ENCODE assay signal across 35 cellular contexts in genomic region chr5:100616981-100617380, GRCh38.
DNase-seq lines count a peak whose midpoint lies in the region; ATAC-seq, FAIRE-seq and TF ChIP-seq lines count a peak whose summit lies in the region.
"Had no signal": no experiment of that assay in that cellular context is flagged by ENCODE, and none has a peak within 500 bp of the region (broad histone marks: within the 10 kb centered on the region; RNA-seq: fewer than 3 reads in every experiment).

No MANE protein-coding gene starts in this region.

- CTCF ChIA-PET in GM12878 (lab: Yijun Ruan, JAX), result no interaction called here

- H3K9ac ChIP-seq in GM12878 (ENCODE audit: control insufficient read depth, insufficient read depth, low read length), result no peak overlapping the region
- H3K9ac ChIP-seq in trophoblast cell (ENCODE audit: low read length), result no peak overlapping the region
- H3K9ac ChIP-seq: BLaER1; BLaER1 treated with 17β-estradiol and CSF1 and Interleukin-3, amounts not matched to agents 10 nM and 100 nM had no signal

- RAD21 ChIA-PET in GM12878 (lab: Charles Lee; ENCODE audit: unreplicated experiment), result no interaction called here

- H2AFZ ChIP-seq in GM12878 (ENCODE audit: control insufficient read depth, low read depth, low read length) (no peak overlapping the region), trophoblast cell (ENCODE audit: insufficient read depth, low read length, poor library complexity) (no peak overlapping the region)

- no peaks in the 10 kb centered on the region for H3K79me1 ChIP-seq in trophoblast cell (ENCODE audit: low read length)

- H3K27me3 Mint-ChIP-seq in stimulated activated naive CD8-positive, alpha-beta T cell treated with anti-CD3 and anti-CD28 coated beads, Interleukin-15, amount 100 ng/mL, for 72 hours, result peaks cover 17% of the 10 kb centered on the region

- H3K4me3 Mint-ChIP-seq in stimulated activated naive CD8-positive, alpha-beta T cell treated with anti-CD3 and anti-CD28 coated beads, Interleukin-15, amount 100 ng/mL, for 72 hours, result no peak overlapping the region
- H3K4me3 Mint-ChIP-seq: B cell; CD14-positive monocyte; CD4-positive, alpha-beta memory T cell; CD4-positive, alpha-beta T cell; CD4-positive, CD25-positive, alpha-beta regulatory T cell; CD8-positive, alpha-beta memory T cell; CD8-positive, alpha-beta T cell had no signal

- POLR2A ChIA-PET in GM12878 (lab: Charles Lee), result no interaction called here

- no peak overlapping the region for H3K23ac ChIP-seq in trophoblast cell (ENCODE audit: low read length)

- no TSS peak for BruUV-seq in GM12878 (replicated peaks; lab: Mats Ljungman, UMichigan)

- H3K4me1 ChIP-seq in GM12878 (ENCODE audit: control insufficient read depth, insufficient read depth, low read length) (no peaks in the 10 kb centered on the region), trophoblast cell (ENCODE audit: control insufficient read depth in 1 of 2, insufficient read depth in 2 of 2, low read length in 2 of 2) (no peaks in the 10 kb centered on the region)
- H3K4me1 ChIP-seq: A549; BE2C; BLaER1; BLaER1 treated with 17β-estradiol and CSF1 and Interleukin-3, amounts not matched to agents 10 nM and 100 nM; Caco-2 had no signal

- H3K9me3 Mint-ChIP-seq in stimulated activated naive CD8-positive, alpha-beta T cell treated with anti-CD3 and anti-CD28 coated beads, Interleukin-15, amount 100 ng/mL, for 72 hours, result no peaks in the 10 kb centered on the region
- H3K9me3 Mint-ChIP-seq: CD4-positive, alpha-beta memory T cell; CD4-positive, alpha-beta T cell; CD8-positive, alpha-beta memory T cell; CD8-positive, alpha-beta T cell had no signal

- no peaks in the 10 kb centered on the region for H3K4me1 Mint-ChIP-seq in stimulated activated naive CD8-positive, alpha-beta T cell treated with anti-CD3 and anti-CD28 coated beads, Interleukin-15, amount 100 ng/mL, for 72 hours
- H3K4me1 Mint-ChIP-seq: B cell; CD14-positive monocyte; CD4-positive, alpha-beta memory T cell; CD8-positive, alpha-beta memory T cell had no signal

- no peak overlapping the region for H3K4ac ChIP-seq in trophoblast cell (ENCODE audit: low read depth, low read length)

- TF ChIP-seq EP300 in GM12878 (IDR thresholded peaks at IDR 0.05; ENCODE audit: borderline replicate concordance in 1 of 2, control insufficient read depth in 1 of 2, low read depth in 2 of 2, low read length in 2 of 2), result no peak

- no peak for TF ChIP-seq POLR2A in GM12878 (IDR thresholded peaks at IDR 0.05; ENCODE audit: low read depth, low read length)

- WGBS in GM12878 (ENCODE audit: insufficient coverage, insufficient replicate concordance, low lambda C conversion rate, missing lambda C conversion rate), result 29% methylated on average over 3 of the region's 3 CpGs
- WGBS in trophoblast cell (ENCODE audit: extremely low coverage, insufficient coverage, insufficient read length), result no CpG with 5 or more reads among the region's 3 CpGs

- H3K27ac ChIP-seq in GM12878 (ENCODE audit: control insufficient read depth, insufficient read depth) (no peak overlapping the region), trophoblast cell (ENCODE audit: low read depth, low read length) (no peak overlapping the region)
- H3K27ac ChIP-seq: 22Rv1; A549; BLaER1; BLaER1 treated with 17β-estradiol and CSF1 and Interleukin-3, amounts not matched to agents 10 nM and 100 nM; C4-2B had no signal

- no peak overlapping the region for H3K4me2 ChIP-seq in GM12878 (ENCODE audit: control insufficient read depth, insufficient read depth)
- H3K4me2 ChIP-seq in trophoblast cell (ENCODE audit: low read length), result no peak overlapping the region
- H3K4me2 ChIP-seq: A549; BLaER1; BLaER1 treated with 17β-estradiol and CSF1 and Interleukin-3, amounts not matched to agents 10 nM and 100 nM had no signal

- no peak overlapping the region for H3K14ac ChIP-seq in trophoblast cell (ENCODE audit: low read length)

- no peak for TF ChIP-seq RAD21 in GM12878 (IDR thresholded peaks at IDR 0.05; ENCODE audit: insufficient read depth, low read depth, low read length)

- H2BK12ac ChIP-seq in trophoblast cell (ENCODE audit: low read length), result no peak overlapping the region

- H4K20me1 ChIP-seq in GM12878 (ENCODE audit: control insufficient read depth, insufficient read depth), result no peaks in the 10 kb centered on the region
- H4K20me1 ChIP-seq: BLaER1; BLaER1 treated with 17β-estradiol and CSF1 and Interleukin-3, amounts not matched to agents 10 nM and 100 nM had no signal

- in situ Hi-C loops in GM12878 (cut with MboI) (loop anchor here (25.0 kb wide), 1 partner anchor 770 kb away; no protein-coding TSS in a partner anchor), G401 (cut with HindIII; ENCODE audit: low sequenced_read_pairs) (no loop called here)

- H4K12ac ChIP-seq in trophoblast cell (ENCODE audit: low read depth, low read length), result no peak overlapping the region

- H3K79me2 ChIP-seq in GM12878 (ENCODE audit: control insufficient read depth, insufficient read depth, low read length), result no peaks in the 10 kb centered on the region
- no peaks in the 10 kb centered on the region for H3K79me2 ChIP-seq in trophoblast cell (ENCODE audit: control insufficient read depth, insufficient read depth, low read length, poor library complexity)

- H2AK5ac ChIP-seq in trophoblast cell (ENCODE audit: low read length), result no peak overlapping the region

- no peak overlapping the region for H4K8ac ChIP-seq in trophoblast cell (ENCODE audit: low read depth, low read length)

- H3K27ac Mint-ChIP-seq in stimulated activated naive CD8-positive, alpha-beta T cell treated with anti-CD3 and anti-CD28 coated beads, Interleukin-15, amount 100 ng/mL, for 72 hours, result no peak overlapping the region
- H3K27ac Mint-ChIP-seq: B cell; CD14-positive monocyte; CD4-positive, alpha-beta memory T cell; CD4-positive, alpha-beta T cell; CD4-positive, CD25-positive, alpha-beta regulatory T cell; CD8-positive, alpha-beta memory T cell; CD8-positive, alpha-beta T cell had no signal

- H3K36me3 ChIP-seq in GM12878 (ENCODE audit: control insufficient read depth in 2 of 2, insufficient read depth in 2 of 2, low read length in 1 of 2), result no peaks in the 10 kb centered on the region
- no peaks in the 10 kb centered on the region for H3K36me3 ChIP-seq in trophoblast cell (ENCODE audit: control insufficient read depth in 1 of 2, insufficient read depth in 2 of 2, low read length in 2 of 2)
- H3K36me3 ChIP-seq: BE2C; BLaER1; BLaER1 treated with 17β-estradiol and CSF1 and Interleukin-3, amounts not matched to agents 10 nM and 100 nM had no signal

- H3K9me3 ChIP-seq in GM12878 (replicated peaks; ENCODE audit: control insufficient read depth, insufficient read depth, low read length) (no peaks in the 10 kb centered on the region), trophoblast cell (ENCODE audit: insufficient read depth, low read depth, low read length) (no peaks in the 10 kb centered on the region)
- H3K9me3 ChIP-seq: A549; BE2C; BLaER1; BLaER1 treated with 17β-estradiol and CSF1 and Interleukin-3, amounts not matched to agents 10 nM and 100 nM had no signal

- DNase-seq in GM19239 (ENCODE audit: insufficient read length, low spot score), result no peak
- no peak for DNase-seq in GM12878 (ENCODE audit: low read depth, low spot score)
- peak; percentile 62 to 94 for DNase-seq in trophoblast cell
- no peak for DNase-seq in G401 (ENCODE audit: low spot score)
- DNase-seq in stimulated activated naive CD8-positive, alpha-beta T cell treated with anti-CD3 and anti-CD28 coated beads, Interleukin-15, amount 100 ng/mL, for 72 hours, result no peak
- no peak for DNase-seq in AG20443 (ENCODE audit: low spot score)
- DNase-seq: 8988T; ACHN; AML-193; BE2C; C1 segment of cervical spinal cord; Caco-2; Calu3; CD4-positive, alpha-beta memory T cell; CD4-positive, alpha-beta T cell; CD4-positive, CD25-positive, alpha-beta regulatory T cell; CD8-positive, alpha-beta memory T cell; CD8-positive, alpha-beta T cell; COR-L47; DMS 273 treated with DMSO at 0.1 percent for 48 hours; DMS153; DMS53; DMS79; DMS79 treated with DMSO at 0.1 percent for 48 hours; DND-41; EL had no signal

- H2BK5ac ChIP-seq in trophoblast cell (ENCODE audit: low read depth, low read length, poor library complexity), result no peak overlapping the region

- H4K91ac ChIP-seq in trophoblast cell (ENCODE audit: low read depth, low read length), result no peak overlapping the region

- FAIRE-seq in GM19239 (lab: Jason Lieb, UNC), result peak; percentile 18
- peak; percentile 7 for FAIRE-seq in GM12878 (lab: Jason Lieb, UNC)
- FAIRE-seq: A204.1, A549, D721Med had no signal

- SMC1A ChIA-PET in GM12878 (lab: Charles Lee; ENCODE audit: uncharacterized antibody, unreplicated experiment), result interaction anchor here (0.6 kb wide), 1 partner anchor 73 kb away, joined by 4 read pairs; no protein-coding TSS in a partner anchor

- H3K27me3 ChIP-seq in GM12878 (replicated peaks in 1 of 2; ENCODE audit: control insufficient read depth in 2 of 2, insufficient read depth in 2 of 2, low read length in 1 of 2), result no peaks in the 10 kb centered on the region
- no peaks in the 10 kb centered on the region for H3K27me3 ChIP-seq in trophoblast cell (ENCODE audit: insufficient read depth, low read length)
- H3K27me3 ChIP-seq: BE2C; BLaER1; BLaER1 treated with 17β-estradiol and CSF1 and Interleukin-3, amounts not matched to agents 10 nM and 100 nM had no signal

- H3K18ac ChIP-seq in trophoblast cell (ENCODE audit: low read length), result no peak overlapping the region

- TF ChIP-seq CTCF in GM12878 (IDR thresholded peaks at IDR 0.05 in 2 of 3, conservative IDR thresholded peaks at IDR 0.05 in 1 of 3; ENCODE audit: control insufficient read depth in 2 of 3, extremely low read depth in 1 of 3, insufficient read depth in 1 of 3, low read depth in 3 of 3, low read length in 3 of 3), result no peak

- H2BK120ac ChIP-seq in trophoblast cell (ENCODE audit: insufficient read depth, low read length, poor library complexity), result no peak overlapping the region

- H3K4me3 ChIP-seq in GM12878, result no peak overlapping the region
- no peak overlapping the region for H3K4me3 ChIP-seq in trophoblast cell (ENCODE audit: low read depth, low read length)
- H3K4me3 ChIP-seq: A549; BLaER1; BLaER1 treated with 17β-estradiol and CSF1 and Interleukin-3, amounts not matched to agents 10 nM and 100 nM had no signal

- intact Hi-C loops in GM12878 (cut with micrococcal nuclease; ENCODE audit: unreplicated experiment), result no loop called here

- no peak for ATAC-seq in GM12878
- no peak for ATAC-seq in stimulated activated naive CD8-positive, alpha-beta T cell treated with anti-CD3 and anti-CD28 coated beads, Interleukin-15, amount 100 ng/mL, for 72 hours
- ATAC-seq: A549; CD8-positive, alpha-beta T cell had no signal

TF ChIP-seq in GM12878, 131 proteins besides CTCF, POLR2A, EP300 and RAD21:
- no peak for TF ChIP-seq SREBF2 (IDR thresholded peaks at IDR 0.05; ENCODE audit: low read length)

Comparison
In these comparisons a context has a peak if more than half of its experiments do, and no peak if none do; other contexts are left out.
1. DNase-seq: peak in trophoblast cell (2 of 2); none in GM19239 (single experiment), GM12878 (single experiment), G401 (single experiment), stimulated activated naive CD8-positive, alpha-beta T cell treated with anti-CD3 and anti-CD28 coated beads, Interleukin-15, amount 100 ng/mL, for 72 hours (0 of 2) and AG20443 (single experiment).